ENCODE assay signal across 14 cellular contexts in genomic region chr17:17605747-17606083, GRCh38. TPM values are rescaled to one million over a fixed set of nuclear protein-coding genes. Genes with fewer than 3 reads are reported as not detected.
DNase-seq lines count a peak whose midpoint lies in the region; ATAC-seq and TF ChIP-seq lines count a peak whose summit lies in the region.
"Had no signal": no experiment of that assay in that cellular context is flagged by ENCODE, and none has a peak within 500 bp of the region (broad histone marks: within the 10 kb centered on the region; RNA-seq: fewer than 3 reads in every experiment).

No MANE protein-coding gene starts in this region.

- intact Hi-C loops in cardiac septum (cut with DNase I) (no loop called here), upper lobe of right lung (cut with DNase I) (no loop called here)

- H3K27ac ChIP-seq in cardiac muscle cell (peak overlapping the region; percentile 93), upper lobe of right lung (peak overlapping the region; percentile 33)
- H3K27ac ChIP-seq: parathyroid adenoma, WERI-Rb-1 had no signal

- H3K4me3 ChIP-seq in cardiac muscle cell (no peak overlapping the region), upper lobe of right lung (no peak overlapping the region)

- H3K9me3 ChIP-seq in cardiac muscle cell (ENCODE audit: low read depth) (no peaks in the 10 kb centered on the region), upper lobe of right lung (no peaks in the 10 kb centered on the region)

- ATAC-seq in upper lobe of right lung (peak; percentile 73), HG03045 (IDR thresholded peaks at IDR 0.05; ENCODE audit: unreplicated experiment) (no peak)

- H3K4me1 ChIP-seq in cardiac muscle cell (ENCODE audit: low read depth) (peaks cover 32% of the 10 kb centered on the region), upper lobe of right lung (peaks cover 15% of the 10 kb centered on the region)
- H3K4me1 ChIP-seq: parathyroid adenoma had no signal

- no peak for TF ChIP-seq CTCF in cardiac muscle cell (IDR thresholded peaks at IDR 0.05; ENCODE audit: low read depth, low read length)
- TF ChIP-seq CTCF in upper lobe of right lung (IDR thresholded peaks at IDR 0.05): no peak

- H3K36me3 ChIP-seq in cardiac muscle cell (no peaks in the 10 kb centered on the region), upper lobe of right lung (no peaks in the 10 kb centered on the region)
- H3K36me3 ChIP-seq: WERI-Rb-1 had no signal

- no peaks in the 10 kb centered on the region for H3K27me3 ChIP-seq in cardiac muscle cell
- H3K27me3 ChIP-seq in upper lobe of right lung: no peaks in the 10 kb centered on the region

- DNase-seq in cardiac muscle cell (ENCODE audit: low read depth in 1 of 2, low spot score in 1 of 2) (peak in 1 of 2 donors; percentile 56), cardiac septum (ENCODE audit: low spot score) (no peak), SW480 (ENCODE audit: low spot score) (peak; percentile 49), foreskin melanocyte (peak; percentile 84), upper lobe of right lung (no peak), inferior parietal cortex (ENCODE audit: extremely low spot score) (no peak), NOMO-1 (lab: John Stamatoyannopoulos, UW; ENCODE audit: unreplicated experiment in 2 of 2) (no peak)
- DNase-seq: ACHN; activated naive CD4-positive, alpha-beta T cell treated with anti-CD3 and anti-CD28 coated beads for 36 hours; mesendoderm; NCI-H2107; WERI-Rb-1 had no signal

RNA-seq across cellular contexts. Expression of gene PEMT, which starts 14.2 kb away (rescaled TPM):
- total RNA-seq in cardiac muscle cell (126 and 196 TPM in 2 replicates), cardiac septum (16.8 TPM), upper lobe of right lung (29.6 TPM)
- 135 and 141 TPM in 2 replicates for polyA plus RNA-seq in cardiac muscle cell

Comparison
In these comparisons a context has a peak if more than half of its experiments do, and no peak if none do; other contexts are left out.
1. DNase-seq: peak in SW480 (single experiment) and foreskin melanocyte (single experiment); none in cardiac septum (single experiment), upper lobe of right lung (single experiment), inferior parietal cortex (single experiment) and NOMO-1 (0 of 2).